Comparison of ENCODE assay signal across 1 cellular context in the genomic region with DNA sequence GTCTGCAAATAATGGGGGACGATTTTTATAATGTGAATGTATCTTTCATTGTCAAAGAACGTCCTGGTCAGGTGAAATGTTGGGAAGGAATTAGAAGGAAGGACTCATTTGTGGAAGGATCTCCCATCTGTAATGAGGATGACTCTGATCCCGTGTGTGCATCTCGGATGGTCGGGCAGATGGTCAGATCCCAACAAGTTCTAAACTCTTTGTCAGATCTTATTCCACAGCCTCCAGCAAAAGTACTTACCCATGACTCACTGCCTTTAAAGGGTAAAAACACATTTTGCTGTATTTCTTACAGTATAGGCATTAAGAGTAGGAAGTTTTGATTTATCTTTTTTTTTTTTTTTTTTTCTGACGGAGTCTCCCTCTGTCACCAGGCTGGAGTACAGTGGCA.
TF ChIP-seq lines count a peak whose summit lies in the region.

No MANE protein-coding gene starts in this region.

TF ChIP-seq in A549, 52 proteins besides CTCF, POLR2A, EP300 and RAD21 (continued from another document):
- TF ChIP-seq ZNF302 (CRISPR knock-in tag; IDR thresholded peaks at IDR 0.05): no peak
- TF ChIP-seq JUNB (IDR thresholded peaks at IDR 0.05): no peak
- TF ChIP-seq HOXA7 (CRISPR knock-in tag; IDR thresholded peaks at IDR 0.05): no peak
- TF ChIP-seq KDM5A (IDR thresholded peaks at IDR 0.05): no peak
- TF ChIP-seq, protein P1, sequence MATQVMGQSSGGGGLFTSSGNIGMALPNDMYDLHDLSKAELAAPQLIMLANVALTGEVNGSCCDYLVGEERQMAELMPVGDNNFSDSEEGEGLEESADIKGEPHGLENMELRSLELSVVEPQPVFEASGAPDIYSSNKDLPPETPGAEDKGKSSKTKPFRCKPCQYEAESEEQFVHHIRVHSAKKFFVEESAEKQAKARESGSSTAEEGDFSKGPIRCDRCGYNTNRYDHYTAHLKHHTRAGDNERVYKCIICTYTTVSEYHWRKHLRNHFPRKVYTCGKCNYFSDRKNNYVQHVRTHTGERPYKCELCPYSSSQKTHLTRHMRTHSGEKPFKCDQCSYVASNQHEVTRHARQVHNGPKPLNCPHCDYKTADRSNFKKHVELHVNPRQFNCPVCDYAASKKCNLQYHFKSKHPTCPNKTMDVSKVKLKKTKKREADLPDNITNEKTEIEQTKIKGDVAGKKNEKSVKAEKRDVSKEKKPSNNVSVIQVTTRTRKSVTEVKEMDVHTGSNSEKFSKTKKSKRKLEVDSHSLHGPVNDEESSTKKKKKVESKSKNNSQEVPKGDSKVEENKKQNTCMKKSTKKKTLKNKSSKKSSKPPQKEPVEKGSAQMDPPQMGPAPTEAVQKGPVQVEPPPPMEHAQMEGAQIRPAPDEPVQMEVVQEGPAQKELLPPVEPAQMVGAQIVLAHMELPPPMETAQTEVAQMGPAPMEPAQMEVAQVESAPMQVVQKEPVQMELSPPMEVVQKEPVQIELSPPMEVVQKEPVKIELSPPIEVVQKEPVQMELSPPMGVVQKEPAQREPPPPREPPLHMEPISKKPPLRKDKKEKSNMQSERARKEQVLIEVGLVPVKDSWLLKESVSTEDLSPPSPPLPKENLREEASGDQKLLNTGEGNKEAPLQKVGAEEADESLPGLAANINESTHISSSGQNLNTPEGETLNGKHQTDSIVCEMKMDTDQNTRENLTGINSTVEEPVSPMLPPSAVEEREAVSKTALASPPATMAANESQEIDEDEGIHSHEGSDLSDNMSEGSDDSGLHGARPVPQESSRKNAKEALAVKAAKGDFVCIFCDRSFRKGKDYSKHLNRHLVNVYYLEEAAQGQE (IDR thresholded peaks at IDR 0.05): no peak
- no peak for TF ChIP-seq FOXS1 (CRISPR knock-in tag; IDR thresholded peaks at IDR 0.05)
